ENCODE assay signal across 8 cellular contexts in genomic region chr10:132407846-132408278, GRCh38. TPM values are rescaled to one million over a fixed set of nuclear protein-coding genes. Genes with fewer than 3 reads are reported as not detected.
A peak's percentile ranks its signal among the peaks of the same experiment; 100 is the strongest.
DNase-seq lines count a peak whose midpoint lies in the region; ATAC-seq, FAIRE-seq and TF ChIP-seq lines count a peak whose summit lies in the region.

No MANE protein-coding gene starts in this region.

- 60% methylated on average over 1 of the region's 17 CpGs for WGBS in right lobe of liver (ENCODE audit: insufficient coverage, low coverage, low lambda C conversion rate, missing lambda C conversion rate)

- no peaks in the 10 kb centered on the region for H3K9me3 Mint-ChIP-seq in activated CD4-positive, alpha-beta T cell treated with anti-CD3 and anti-CD28 coated beads, Interleukin-2, amount 10 ng/mL, durations not matched to agents 7 days and 5 days
- H3K9me3 Mint-ChIP-seq in central memory CD8-positive, alpha-beta T cell: no peaks in the 10 kb centered on the region
- no peaks in the 10 kb centered on the region for H3K9me3 Mint-ChIP-seq in type B pancreatic cell

- FAIRE-seq in D721Med (lab: Jason Lieb, UNC): no peak

- no peak for TF ChIP-seq POLR2A in right lobe of liver (IDR thresholded peaks at IDR 0.05)

- H3K4me1 ChIP-seq in right lobe of liver: peaks cover 0 to 9% (median 2%) of the 10 kb centered on the region in 4 donors

- no peaks in the 10 kb centered on the region for H3K27me3 ChIP-seq in right lobe of liver

- TF ChIP-seq CTCF in right lobe of liver (IDR thresholded peaks at IDR 0.05) (no peak), type B pancreatic cell (conservative IDR thresholded peaks at IDR 0.05) (no peak), D721Med (IDR thresholded peaks at IDR 0.05; ENCODE audit: insufficient read depth, missing control alignments) (no peak)

- no peaks in the 10 kb centered on the region for H3K9me3 ChIP-seq in right lobe of liver

- ATAC-seq in central memory CD8-positive, alpha-beta T cell (replicated peaks; ENCODE audit: extremely low read depth, poor library complexity, severe bottlenecking): no peak
- peak; percentile 52 to 58 (median 55) for ATAC-seq in right lobe of liver

- H3K4me1 Mint-ChIP-seq in activated CD4-positive, alpha-beta T cell treated with anti-CD3 and anti-CD28 coated beads, Interleukin-2, amount 10 ng/mL, durations not matched to agents 7 days and 5 days: peaks cover 8% of the 10 kb centered on the region
- H3K4me1 Mint-ChIP-seq in central memory CD8-positive, alpha-beta T cell: peaks cover 21% of the 10 kb centered on the region
- peaks cover 27% of the 10 kb centered on the region for H3K4me1 Mint-ChIP-seq in type B pancreatic cell (ENCODE audit: unreplicated experiment)

- no peak overlapping the region for H3K4me3 Mint-ChIP-seq in activated CD4-positive, alpha-beta T cell treated with anti-CD3 and anti-CD28 coated beads, Interleukin-2, amount 10 ng/mL, durations not matched to agents 7 days and 5 days
- H3K4me3 Mint-ChIP-seq in central memory CD8-positive, alpha-beta T cell: no peak overlapping the region
- peak overlapping the region; percentile 81 for H3K4me3 Mint-ChIP-seq in type B pancreatic cell

- CTCF ChIA-PET in activated CD4-positive, alpha-beta T cell treated with anti-CD3 and anti-CD28 coated beads, Interleukin-2, amount 10 ng/mL, durations not matched to agents 7 days and 5 days (lab: Charles Lee): no interaction called here

- H3K36me3 ChIP-seq in right lobe of liver: peaks cover 0 to 6% (median 2%) of the 10 kb centered on the region in 4 donors

- H3K27ac ChIP-seq in right lobe of liver: peak overlapping the region in 2 of 3 donors; percentile 31 to 57

- peak overlapping the region; percentile 31 for H3K27ac Mint-ChIP-seq in activated CD4-positive, alpha-beta T cell treated with anti-CD3 and anti-CD28 coated beads, Interleukin-2, amount 10 ng/mL, durations not matched to agents 7 days and 5 days
- peak overlapping the region; percentile 57 for H3K27ac Mint-ChIP-seq in central memory CD8-positive, alpha-beta T cell (ENCODE audit: low read depth)
- peak overlapping the region; percentile 99 for H3K27ac Mint-ChIP-seq in type B pancreatic cell

- POLR2A ChIA-PET in activated CD4-positive, alpha-beta T cell treated with anti-CD3 and anti-CD28 coated beads, Interleukin-2, amount 10 ng/mL, durations not matched to agents 7 days and 5 days (lab: Charles Lee): no interaction called here

- no peak overlapping the region for H3K4me3 ChIP-seq in right lobe of liver

- H3K27me3 Mint-ChIP-seq in activated CD4-positive, alpha-beta T cell treated with anti-CD3 and anti-CD28 coated beads, Interleukin-2, amount 10 ng/mL, durations not matched to agents 7 days and 5 days: no peaks in the 10 kb centered on the region
- H3K27me3 Mint-ChIP-seq in central memory CD8-positive, alpha-beta T cell: no peaks in the 10 kb centered on the region
- H3K27me3 Mint-ChIP-seq in type B pancreatic cell: no peaks in the 10 kb centered on the region

- H3K36me3 Mint-ChIP-seq in activated CD4-positive, alpha-beta T cell treated with anti-CD3 and anti-CD28 coated beads, Interleukin-2, amount 10 ng/mL, durations not matched to agents 7 days and 5 days (ENCODE audit: low read depth): peaks cover 3% of the 10 kb centered on the region
- H3K36me3 Mint-ChIP-seq in central memory CD8-positive, alpha-beta T cell (ENCODE audit: insufficient read depth): peaks cover 16% of the 10 kb centered on the region
- peaks cover 4% of the 10 kb centered on the region for H3K36me3 Mint-ChIP-seq in type B pancreatic cell

- intact Hi-C loops in right lobe of liver (cut with DNase I): no loop called here

- no peak for DNase-seq in activated CD4-positive, alpha-beta T cell treated with anti-CD3 and anti-CD28 coated beads, Interleukin-2, amount 10 ng/mL, durations not matched to agents 7 days and 5 days
- DNase-seq in activated CD4-positive, alpha-beta T cell treated with anti-CD3 and anti-CD28 coated beads, Interleukin-2, amount 50 U/mL, for 1 hour: no peak
- DNase-seq in central memory CD8-positive, alpha-beta T cell (ENCODE audit: low spot score in 2 of 2): no peak
- DNase-seq in right lobe of liver (peak in 1 of 3 donors; percentile 54), type B pancreatic cell (ENCODE audit: extremely low spot score, unreplicated experiment) (no peak), retina (no peak), D721Med (ENCODE audit: insufficient read length, low spot score) (no peak)
- DNase-seq in stimulated activated naive CD4-positive, alpha-beta T cell treated with Interleukin-2 at 50 U/mL for 16 hours (lab: John Stamatoyannopoulos, UW): no peak

RNA-seq across cellular contexts. Expression of gene PWWP2B, which starts 10.9 kb away (rescaled TPM):
- 1 to 10 TPM; 8.1 to 9.3 TPM for total RNA-seq in activated CD4-positive, alpha-beta T cell treated with anti-CD3 and anti-CD28 coated beads, Interleukin-2, amount 10 ng/mL, durations not matched to agents 7 days and 5 days
- total RNA-seq in right lobe of liver (10 to 100 TPM in 1 of 6 experiments, 1 to 10 TPM in 5; 3.0 to 12.2 (median 5.1) TPM), type B pancreatic cell (ENCODE audit: low replicate concordance) (22.6 and 41.4 TPM in 2 replicates)

Comparison
In these comparisons a context has a peak if more than half of its experiments do, and no peak if none do; other contexts are left out.
1. H3K27ac Mint-ChIP-seq: peak in every context shown above with its lines; median percentile 99 in type B pancreatic cell; 57 in central memory CD8-positive, alpha-beta T cell; 31 in activated CD4-positive, alpha-beta T cell treated with anti-CD3 and anti-CD28 coated beads, Interleukin-2, amount 10 ng/mL, durations not matched to agents 7 days and 5 days.